In genomic region chr17:57979076-57979475, GRCh38 we compare ENCODE assay signal across 18 cellular contexts. TPM values are rescaled to one million over a fixed set of nuclear protein-coding genes. Genes with fewer than 3 reads are reported as not detected.
A peak's percentile ranks its signal among the peaks of the same experiment; 100 is the strongest.
DNase-seq lines count a peak whose midpoint lies in the region; FAIRE-seq lines count a peak whose summit lies in the region.
"Had no signal": no experiment of that assay in that cellular context is flagged by ENCODE, and none has a peak within 500 bp of the region (broad histone marks: within the 10 kb centered on the region; RNA-seq: fewer than 3 reads in every experiment).

No MANE protein-coding gene starts in this region.

- H3K27ac Mint-ChIP-seq in activated naive CD8-positive, alpha-beta T cell: peak overlapping the region; percentile 81
- no peak overlapping the region for H3K27ac Mint-ChIP-seq in activated naive CD8-positive, alpha-beta T cell treated with anti-CD3 and anti-CD28 coated beads for 36 hours
- H3K27ac Mint-ChIP-seq: B cell; CD4-positive, alpha-beta T cell had no signal

- H3K4me3 Mint-ChIP-seq in activated naive CD8-positive, alpha-beta T cell: no peak overlapping the region
- H3K4me3 Mint-ChIP-seq in activated naive CD8-positive, alpha-beta T cell treated with anti-CD3 and anti-CD28 coated beads for 36 hours: no peak overlapping the region
- H3K4me3 Mint-ChIP-seq: B cell; CD4-positive, alpha-beta T cell had no signal

- peaks cover 11 to 21% of the 10 kb centered on the region in 2 donors for H3K36me3 ChIP-seq in small intestine (ENCODE audit: control insufficient read depth in 2 of 2, insufficient read depth in 2 of 2, low read length in 2 of 2)

- peak overlapping the region; percentile 33 for H3K27ac ChIP-seq in angular gyrus (ENCODE audit: low read depth, low read length)
- H3K27ac ChIP-seq in layer of hippocampus (ENCODE audit: low read depth, low read length): peak overlapping the region; percentile 69
- H3K27ac ChIP-seq in small intestine (ENCODE audit: low read depth in 1 of 2, low read length in 1 of 2): no peak overlapping the region

- peaks cover 1 to 6% of the 10 kb centered on the region in 2 donors for H3K4me1 ChIP-seq in small intestine (ENCODE audit: control insufficient read depth in 2 of 2, insufficient read depth in 1 of 2, low read depth in 1 of 2, low read length in 1 of 2)

- no peaks in the 10 kb centered on the region for H3K27me3 ChIP-seq in layer of hippocampus (ENCODE audit: control insufficient read depth, insufficient read depth, low read length)
- no peaks in the 10 kb centered on the region for H3K27me3 ChIP-seq in small intestine (ENCODE audit: control insufficient read depth in 2 of 2, insufficient read depth in 2 of 2, low read length in 2 of 2)

- no peaks in the 10 kb centered on the region for H3K9me3 ChIP-seq in small intestine (ENCODE audit: control insufficient read depth, low read depth)

- DNase-seq in activated naive CD8-positive, alpha-beta T cell treated with anti-CD3 and anti-CD28 coated beads for 36 hours: no peak
- peak; percentile 39 for DNase-seq in superior temporal gyrus (ENCODE audit: extremely low spot score)
- DNase-seq in small intestine: no peak
- no peak for DNase-seq in NCI-H146 treated with DMSO at 0.1 percent for 48 hours (lab: John Stamatoyannopoulos, UW; ENCODE audit: unreplicated experiment)
- DNase-seq in GM19240 (ENCODE audit: insufficient read length, low spot score): no peak
- DNase-seq: C1 segment of cervical spinal cord; CD4-positive, alpha-beta T cell; COR-L47; DND-41; GDM1; HCEC 1CT had no signal

- H3K4me1 Mint-ChIP-seq in activated naive CD8-positive, alpha-beta T cell (ENCODE audit: low read depth): peaks cover 44% of the 10 kb centered on the region
- H3K4me1 Mint-ChIP-seq in activated naive CD8-positive, alpha-beta T cell treated with anti-CD3 and anti-CD28 coated beads for 36 hours: peaks cover 39% of the 10 kb centered on the region

- WGBS in small intestine, 3 donors: 74 to 81% (median 79%) methylated on average over 1 of the region's 1 CpG

- peaks cover 7% of the 10 kb centered on the region for H3K36me3 Mint-ChIP-seq in activated naive CD8-positive, alpha-beta T cell
- H3K36me3 Mint-ChIP-seq in activated naive CD8-positive, alpha-beta T cell treated with anti-CD3 and anti-CD28 coated beads for 36 hours: peaks cover 24% of the 10 kb centered on the region

- FAIRE-seq in small intestine (lab: Jason Lieb, UNC): no peak
- FAIRE-seq: A204.1, GM12892, GM19239 had no signal

- no peaks in the 10 kb centered on the region for H3K27me3 Mint-ChIP-seq in activated naive CD8-positive, alpha-beta T cell
- no peaks in the 10 kb centered on the region for H3K27me3 Mint-ChIP-seq in activated naive CD8-positive, alpha-beta T cell treated with anti-CD3 and anti-CD28 coated beads for 36 hours
- H3K27me3 Mint-ChIP-seq: B cell; CD4-positive, alpha-beta T cell had no signal

- no peaks in the 10 kb centered on the region for H3K9me3 Mint-ChIP-seq in activated naive CD8-positive, alpha-beta T cell (ENCODE audit: low read depth)
- H3K9me3 Mint-ChIP-seq in activated naive CD8-positive, alpha-beta T cell treated with anti-CD3 and anti-CD28 coated beads for 36 hours: no peaks in the 10 kb centered on the region
- H3K9me3 Mint-ChIP-seq: CD4-positive, alpha-beta T cell had no signal

- H3K4me3 ChIP-seq in small intestine (ENCODE audit: low read depth in 1 of 2, low read length in 2 of 2): no peak overlapping the region

RNA-seq across cellular contexts. Expression of gene VEZF1, which starts 9.0 kb away (rescaled TPM):
- total RNA-seq in activated naive CD8-positive, alpha-beta T cell treated with anti-CD3 and anti-CD28 coated beads for 36 hours: 10 to 100 TPM; 22.8 to 23.0 TPM
- 10 to 100 TPM; 11.4 to 25.6 (median 11.9) TPM for polyA plus RNA-seq in small intestine

RNA-seq across cellular contexts. Expression of gene CUEDC1, which starts 23.9 kb away (rescaled TPM):
- under 1 TPM; 0.14 to 0.18 TPM for total RNA-seq in activated naive CD8-positive, alpha-beta T cell treated with anti-CD3 and anti-CD28 coated beads for 36 hours
- 10 to 100 TPM in 1 of 3 donors, 1 to 10 TPM in 2; 1.6 to 14.9 (median 6.8) TPM for polyA plus RNA-seq in small intestine
- total RNA-seq: B cell had no signal

RNA-seq across cellular contexts. Expression of gene SRSF1, which starts 28.0 kb away (rescaled TPM):
- 100 to 1,000 TPM; 441 to 469 TPM for total RNA-seq in activated naive CD8-positive, alpha-beta T cell treated with anti-CD3 and anti-CD28 coated beads for 36 hours
- 100 to 1,000 TPM in 1 of 3 donors, 10 to 100 TPM in 2; 62.7 to 141 (median 71.8) TPM for polyA plus RNA-seq in small intestine

Comparison
In these comparisons a context has a peak if more than half of its experiments do, and no peak if none do; other contexts are left out.
1. H3K27ac ChIP-seq: peak in angular gyrus (single experiment) and layer of hippocampus (single experiment); none in small intestine (0 of 2).